ENCODE assay signal across 8 cellular contexts in the genomic region with DNA sequence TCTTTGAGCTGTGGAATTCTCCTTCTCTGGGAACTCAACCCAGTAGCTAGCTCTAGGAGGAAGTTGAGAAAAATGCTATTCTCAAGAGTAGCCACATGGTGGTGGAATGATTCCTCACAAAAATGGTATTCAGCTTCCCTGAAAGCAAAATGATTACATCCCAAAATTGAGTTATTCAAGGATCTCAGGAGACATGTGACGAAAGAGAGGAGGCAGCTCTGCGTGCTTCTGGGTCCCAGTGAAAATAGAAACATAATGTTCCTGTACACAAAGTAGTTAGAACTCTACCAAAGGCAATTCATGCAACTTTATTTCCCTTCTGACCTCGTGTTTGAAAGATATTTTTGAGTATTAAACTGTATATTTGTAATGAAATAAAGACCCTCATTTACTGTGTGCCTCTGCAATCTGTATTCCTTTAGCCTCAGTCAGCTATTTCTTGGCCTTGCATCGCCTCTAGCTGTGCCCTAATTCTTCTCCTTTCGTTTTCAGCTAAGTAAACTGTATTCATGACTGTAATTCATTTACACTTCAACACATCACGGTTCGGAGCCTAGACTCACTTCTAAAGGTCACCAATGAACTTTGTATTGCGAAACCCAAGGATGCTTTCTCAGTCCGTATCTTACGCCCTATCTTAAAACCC.
DNase-seq lines count a peak whose midpoint lies in the region; ATAC-seq and TF ChIP-seq lines count a peak whose summit lies in the region.

No MANE protein-coding gene starts in this region.

- intact Hi-C loops in gastrocnemius medialis (cut with DNase I; ENCODE audit: low total_unique reads), result loop anchor here (2.0 kb wide), 1 partner anchor 377 kb away; no protein-coding TSS in a partner anchor

- H3K4me1 Mint-ChIP-seq in stimulated activated memory B cell treated with anti-CD40 and anti-IgM and Interleukin-4, amounts not matched to agents 10 μg/mL and 1 μg/mL and 100 μg/mL, for 72 hours, result no peaks in the 10 kb centered on the region

- no peaks in the 10 kb centered on the region for H3K36me3 Mint-ChIP-seq in stimulated activated memory B cell treated with anti-CD40 and anti-IgM and Interleukin-4, amounts not matched to agents 10 μg/mL and 1 μg/mL and 100 μg/mL, for 72 hours

- no peaks in the 10 kb centered on the region for H3K9me3 Mint-ChIP-seq in stimulated activated memory B cell treated with anti-CD40 and anti-IgM and Interleukin-4, amounts not matched to agents 10 μg/mL and 1 μg/mL and 100 μg/mL, for 72 hours

- H3K27me3 ChIP-seq in gastrocnemius medialis, result no peaks in the 10 kb centered on the region

- H3K4me3 Mint-ChIP-seq in stimulated activated memory B cell treated with anti-CD40 and anti-IgM and Interleukin-4, amounts not matched to agents 10 μg/mL and 1 μg/mL and 100 μg/mL, for 72 hours, result no peak overlapping the region

- H3K9me3 ChIP-seq in gastrocnemius medialis, result no peaks in the 10 kb centered on the region

- no peaks in the 10 kb centered on the region for H3K27me3 Mint-ChIP-seq in stimulated activated memory B cell treated with anti-CD40 and anti-IgM and Interleukin-4, amounts not matched to agents 10 μg/mL and 1 μg/mL and 100 μg/mL, for 72 hours

- peak; percentile 73 to 81 for ATAC-seq in gastrocnemius medialis
- ATAC-seq in stimulated activated memory B cell treated with anti-CD40 and anti-IgM and Interleukin-4, amounts not matched to agents 10 μg/mL and 1 μg/mL and 100 μg/mL, for 72 hours, result no peak

- TF ChIP-seq POLR2A in gastrocnemius medialis (IDR thresholded peaks at IDR 0.05), result peak in 1 of 2 donors; percentile 34

- peak overlapping the region; percentile 62 to 76 (median 66) for H3K27ac ChIP-seq in gastrocnemius medialis

- H3K4me1 ChIP-seq in gastrocnemius medialis, result no peaks in the 10 kb centered on the region

- H3K36me3 ChIP-seq in gastrocnemius medialis, result no peaks in the 10 kb centered on the region

- H3K27ac Mint-ChIP-seq in stimulated activated memory B cell treated with anti-CD40 and anti-IgM and Interleukin-4, amounts not matched to agents 10 μg/mL and 1 μg/mL and 100 μg/mL, for 72 hours, result no peak overlapping the region

- in situ Hi-C loops in ACHN (cut with HindIII; ENCODE audit: low pct_ligation_motif_present, low pct_unique_long_range_greater_than_20kb, low sequenced_read_pairs), result no loop called here
- in situ Hi-C loops in gastrocnemius medialis (cut with MboI; ENCODE audit: low sequenced_read_pairs in 4 of 4), result loop anchor here in 2 of 4 donors (5.0 to 10.0 kb wide), 3 partner anchors 79 to 376 kb away; no protein-coding TSS in a partner anchor

- peak overlapping the region in 2 of 4 donors; percentile 10 to 18 for H3K4me3 ChIP-seq in gastrocnemius medialis

- DNase-seq in ACHN, result peak; percentile 78
- peak; percentile 88 for DNase-seq in M059J (ENCODE audit: low read depth)
- peak; percentile 51 for DNase-seq in amniotic stem cell (lab: John Stamatoyannopoulos, UW)
- peak; percentile 37 for DNase-seq in hepatic stellate cell (ENCODE audit: low spot score)
- DNase-seq in gastrocnemius medialis, result peak; percentile 32 to 37
- no peak for DNase-seq in stimulated activated CD4-positive, alpha-beta T cell treated with anti-CD3 and anti-CD28 coated beads, Interleukin-4, amount 100 ng/mL, for 24 hours

- peak; percentile 55 for TF ChIP-seq CTCF in GM12872 (IDR thresholded peaks at IDR 0.05; ENCODE audit: insufficient read depth, low read depth, low read length)
- peak in 3 of 5 experiments; percentile 29 to 43 (median 35) for TF ChIP-seq CTCF in gastrocnemius medialis (IDR thresholded peaks at IDR 0.05 in 4 of 5, conservative IDR thresholded peaks at IDR 0.05 in 1 of 5)
